In genomic region chr3:119659584-119660291, GRCh38 we compare ENCODE assay signal across 21 cellular contexts. TPM values are rescaled to one million over a fixed set of nuclear protein-coding genes. Genes with fewer than 3 reads are reported as not detected.
A peak's percentile ranks its signal among the peaks of the same experiment; 100 is the strongest.
DNase-seq lines count a peak whose midpoint lies in the region; ATAC-seq and TF ChIP-seq lines count a peak whose summit lies in the region.
"Had no signal": no experiment of that assay in that cellular context is flagged by ENCODE, and none has a peak within 500 bp of the region (broad histone marks: within the 10 kb centered on the region; RNA-seq: fewer than 3 reads in every experiment).

No MANE protein-coding gene starts in this region.

- H3K36me3 ChIP-seq in trophoblast cell (ENCODE audit: control insufficient read depth in 1 of 2, insufficient read depth in 2 of 2, low read length in 2 of 2): peaks cover 0 to 3% of the 10 kb centered on the region in 2 experiments
- no peaks in the 10 kb centered on the region for H3K36me3 ChIP-seq in uterus
- H3K36me3 ChIP-seq in PC-3 (ENCODE audit: low read depth, low read length): no peaks in the 10 kb centered on the region
- H3K36me3 ChIP-seq: SJSA1 had no signal

- H2BK12ac ChIP-seq in trophoblast cell (ENCODE audit: low read length): peak overlapping the region; percentile 99

- H3K79me1 ChIP-seq in trophoblast cell (ENCODE audit: low read length): peaks cover 38% of the 10 kb centered on the region

- CTCF ChIA-PET in PC-3 (lab: Charles Lee): no interaction called here

- BruUV-seq in PC-3 (replicated peaks; lab: Mats Ljungman, UMichigan): no TSS peak

- peak overlapping the region; percentile 98 for H3K4ac ChIP-seq in trophoblast cell (ENCODE audit: low read depth, low read length)

- ATAC-seq in Right ventricle myocardium superior (ENCODE audit: poor library complexity) (peak; percentile 26), PC-3 (no peak), GM21576 (IDR thresholded peaks at IDR 0.05; ENCODE audit: unreplicated experiment) (no peak)
- ATAC-seq: activated CD8-positive, alpha-beta T cell treated with anti-CD3 and anti-CD28 coated beads, Interleukin-2, amount 10 ng/mL, durations not matched to agents 7 days and 5 days; foreskin keratinocyte had no signal

- H3K9me3 ChIP-seq in trophoblast cell (ENCODE audit: insufficient read depth, low read depth, low read length) (no peaks in the 10 kb centered on the region), uterus (no peaks in the 10 kb centered on the region), PC-3 (ENCODE audit: low read length) (no peaks in the 10 kb centered on the region)
- H3K9me3 ChIP-seq: SJSA1 had no signal

- no CpG with 5 or more reads among the region's 9 CpGs for WGBS in trophoblast cell (ENCODE audit: extremely low coverage, insufficient coverage, insufficient read length)

- H4K20me1 ChIP-seq in PC-3 (ENCODE audit: low read length): no peaks in the 10 kb centered on the region

- H3K23ac ChIP-seq in trophoblast cell (ENCODE audit: low read length): no peak overlapping the region

- H3K4me1 ChIP-seq in trophoblast cell (ENCODE audit: control insufficient read depth in 1 of 2, insufficient read depth in 2 of 2, low read length in 2 of 2) (peaks cover 24 to 31% of the 10 kb centered on the region in 2 experiments), uterus (no peaks in the 10 kb centered on the region), PC-3 (ENCODE audit: insufficient read depth, low read length) (peaks cover 37% of the 10 kb centered on the region)
- H3K4me1 ChIP-seq: foreskin keratinocyte had no signal

- peak overlapping the region; percentile 55 for H4K12ac ChIP-seq in trophoblast cell (ENCODE audit: low read depth, low read length)

- peak overlapping the region; percentile 100 for H2AK5ac ChIP-seq in trophoblast cell (ENCODE audit: low read length)

- peaks cover 16% of the 10 kb centered on the region for H3F3A ChIP-seq in PC-3 (ENCODE audit: low read length, unreplicated experiment)

- no peaks in the 10 kb centered on the region for H3K27me3 ChIP-seq in trophoblast cell (ENCODE audit: insufficient read depth, low read length)
- no peaks in the 10 kb centered on the region for H3K27me3 ChIP-seq in uterus
- no peaks in the 10 kb centered on the region for H3K27me3 ChIP-seq in PC-3 (ENCODE audit: low read length)
- H3K27me3 ChIP-seq: foreskin keratinocyte, SJSA1 had no signal

- H3K14ac ChIP-seq in trophoblast cell (ENCODE audit: low read length): peak overlapping the region; percentile 100

- intact Hi-C loops in Right ventricle myocardium superior (cut with DNase I): no loop called here
- intact Hi-C loops in uterus (cut with DNase I; ENCODE audit: low total_unique reads): no loop called here
- intact Hi-C loops in PC-3 (cut with micrococcal nuclease): loop anchor here (5.0 kb wide), 1 partner anchor 157 kb away; no protein-coding TSS in a partner anchor

- H3K27ac ChIP-seq in trophoblast cell (ENCODE audit: low read depth, low read length): peak overlapping the region; percentile 95
- peak overlapping the region; percentile 69 to 71 for H3K27ac ChIP-seq in uterus
- H3K27ac ChIP-seq in PC-3 (ENCODE audit: low read length): no peak overlapping the region
- H3K27ac ChIP-seq: 22Rv1, foreskin keratinocyte, KMS-11, SJSA1 had no signal

- peak overlapping the region; percentile 99 for H3K18ac ChIP-seq in trophoblast cell (ENCODE audit: low read length)

- peak overlapping the region; percentile 56 for H3K4me3 ChIP-seq in trophoblast cell (ENCODE audit: low read depth, low read length)
- H3K4me3 ChIP-seq in uterus: no peak overlapping the region
- no peak overlapping the region for H3K4me3 ChIP-seq in PC-3 (ENCODE audit: low read length)
- H3K4me3 ChIP-seq: SJSA1 had no signal

- peak; percentile 19 for DNase-seq in NOMO-1 treated with DMSO at 0.1 percent for 48 hours (lab: John Stamatoyannopoulos, UW; ENCODE audit: unreplicated experiment)
- no peak for DNase-seq in NOMO-1 treated with dmso at 0.1 percent for 144 hours (lab: John Stamatoyannopoulos, UW; ENCODE audit: unreplicated experiment)
- peak; percentile 43 for DNase-seq in Right ventricle myocardium superior
- DNase-seq in trophoblast cell: no peak
- no peak for DNase-seq in uterus
- DNase-seq in PC-3: no peak
- DNase-seq in inferior parietal cortex (ENCODE audit: extremely low spot score): no peak
- DNase-seq: activated CD8-positive, alpha-beta T cell treated with anti-CD3 and anti-CD28 coated beads, Interleukin-2, amount 10 ng/mL, durations not matched to agents 7 days and 5 days; C1 segment of cervical spinal cord; cerebellar nuclear complex; DMS153; foreskin keratinocyte; NCI-H1417; NCI-H226; substantia nigra had no signal

- H2AFZ ChIP-seq in trophoblast cell (ENCODE audit: insufficient read depth, low read length, poor library complexity) (peak overlapping the region; percentile 77), PC-3 (ENCODE audit: low read length) (no peak overlapping the region)

- peak overlapping the region; percentile 90 for H2BK5ac ChIP-seq in trophoblast cell (ENCODE audit: low read depth, low read length, poor library complexity)

- POLR2A ChIA-PET in PC-3 (lab: Charles Lee; ENCODE audit: unreplicated experiment): no interaction called here

- H3K4me2 ChIP-seq in trophoblast cell (ENCODE audit: low read length) (peak overlapping the region; percentile 42), PC-3 (ENCODE audit: low read length) (no peak overlapping the region)
- H3K4me2 ChIP-seq: KMS-11 had no signal

- no peaks in the 10 kb centered on the region; the same call in 1 of the 2 replicates for H3K9me2 ChIP-seq in PC-3 (replicated peaks; ENCODE audit: low read length)

- H3K79me2 ChIP-seq in trophoblast cell (ENCODE audit: control insufficient read depth, insufficient read depth, low read length, poor library complexity): peaks cover 17% of the 10 kb centered on the region
- H3K79me2 ChIP-seq in PC-3 (ENCODE audit: low read length): no peaks in the 10 kb centered on the region

- no peak for TF ChIP-seq POLR2A in uterus (IDR thresholded peaks at IDR 0.05)

- H3K9ac ChIP-seq in trophoblast cell (ENCODE audit: low read length) (peak overlapping the region; percentile 21), PC-3 (ENCODE audit: low read length) (no peak overlapping the region)
- H3K9ac ChIP-seq: KMS-11 had no signal

- H4K91ac ChIP-seq in trophoblast cell (ENCODE audit: low read depth, low read length): peak overlapping the region; percentile 100

- H4K8ac ChIP-seq in trophoblast cell (ENCODE audit: low read depth, low read length): peak overlapping the region; percentile 97

- peak overlapping the region; percentile 97 for H2BK120ac ChIP-seq in trophoblast cell (ENCODE audit: insufficient read depth, low read length, poor library complexity)

- TF ChIP-seq CTCF in uterus (IDR thresholded peaks at IDR 0.05) (no peak), PC-3 (conservative IDR thresholded peaks at IDR 0.05; ENCODE audit: low read depth, low read length) (no peak)

RNA-seq across cellular contexts. Expression of gene POPDC2, which starts 0.7 kb away (rescaled TPM):
- total RNA-seq in Right ventricle myocardium superior (538 TPM), uterus (10 to 100 TPM in 1 of 4 donors, 1 to 10 TPM in 3; 4.9 to 35.3 (median 7.9) TPM), PC-3 (2014; rRNA removed) (0.62 and 0.98 TPM in 2 replicates)
- 22.8 and 25.3 TPM in 2 replicates for polyA plus RNA-seq in trophoblast cell (2013)

RNA-seq across cellular contexts. Expression of gene COX17, which starts 17.5 kb away (rescaled TPM):
- 168 TPM for total RNA-seq in Right ventricle myocardium superior
- polyA plus RNA-seq in trophoblast cell (2013): 106 and 109 TPM in 2 replicates
- 10 to 100 TPM in 2 of 4 donors, 1 to 10 TPM in 2; 3.1 to 56.5 (median 23.1) TPM for total RNA-seq in uterus
- 102 and 159 TPM in 2 replicates for total RNA-seq in PC-3 (2014; rRNA removed)

RNA-seq across cellular contexts. Expression of gene CFAP91, which starts 43.1 kb away (rescaled TPM):
- 0.75 TPM for total RNA-seq in Right ventricle myocardium superior
- 0.08 TPM in 1 of 2 replicates, not detected in the other for polyA plus RNA-seq in trophoblast cell (2013)
- total RNA-seq in uterus: 10 to 100 TPM in 3 of 4 donors, 1 to 10 TPM in 1; 9.1 to 58.4 (median 28.5) TPM
- 0.17 and 1.1 TPM in 2 replicates for total RNA-seq in PC-3 (2014; rRNA removed)
- total RNA-seq: activated CD8-positive, alpha-beta T cell treated with anti-CD3 and anti-CD28 coated beads, Interleukin-2, amount 10 ng/mL, durations not matched to agents 7 days and 5 days; activated T-helper 2 cell treated with anti-CD3 and anti-CD28 coated beads, Interferon-gamma antibody, Interleukin-2, Interleukin-4, amounts not matched to agents 10 μg/mL and 5 μg/mL and 100 μg/mL, durations not matched to agents 14 hours and 24 hours and 36 hours; osteocyte had no signal

Comparison
In these comparisons a context has a peak if more than half of its experiments do, and no peak if none do; other contexts are left out.
1. DNase-seq: peak in NOMO-1 treated with DMSO at 0.1 percent for 48 hours (single experiment) and Right ventricle myocardium superior (single experiment); none in NOMO-1 treated with dmso at 0.1 percent for 144 hours (single experiment), trophoblast cell (0 of 2), uterus (0 of 2), PC-3 (single experiment) and inferior parietal cortex (single experiment).
2. RNA of gene POPDC2, which starts 0.7 kb away (total RNA-seq): 538 TPM in Right ventricle myocardium superior (single experiment); 4.9 to 35.3 TPM in uterus and 0.62 to 0.98 TPM in PC-3; every median in the first group is over 10 times any median in the second.